In the genomic region with DNA sequence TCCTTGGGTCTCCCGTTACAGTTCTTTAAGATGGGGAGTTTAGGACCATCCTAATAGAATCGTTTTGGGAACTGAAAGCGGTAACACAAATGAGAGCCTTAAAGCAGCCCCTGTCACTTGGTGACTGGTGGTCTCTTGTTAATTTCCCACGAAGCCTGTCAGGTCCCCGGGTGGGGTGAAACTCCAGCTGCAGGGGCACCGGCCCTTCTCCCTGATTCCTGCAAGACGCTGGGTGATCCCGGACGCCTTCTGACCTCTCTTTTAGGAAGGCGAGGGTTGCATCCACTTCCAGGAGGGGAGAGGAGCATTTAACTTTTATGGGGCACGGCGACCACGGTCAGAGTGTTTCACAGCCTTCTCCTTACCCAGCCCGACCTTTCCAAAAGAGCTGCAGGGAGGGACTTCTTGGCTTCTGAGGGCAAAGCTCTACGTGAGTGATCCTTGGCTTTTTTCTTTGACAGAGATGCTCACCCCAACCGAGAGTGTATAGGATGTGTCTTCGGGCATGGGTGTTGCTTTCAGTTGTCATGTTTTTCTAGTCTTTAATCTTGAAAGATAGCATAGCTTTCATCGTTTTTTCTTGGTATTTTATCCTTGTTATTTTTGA, we compare ENCODE assay signal across 8 cellular contexts. TPM values are rescaled to one million over a fixed set of nuclear protein-coding genes. Genes with fewer than 3 reads are reported as not detected.
DNase-seq lines count a peak whose midpoint lies in the region; ATAC-seq and TF ChIP-seq lines count a peak whose summit lies in the region.

No MANE protein-coding gene starts in this region.

- ATAC-seq in GM21723 (IDR thresholded peaks at IDR 0.05; ENCODE audit: unreplicated experiment) (peak; percentile 16), naive B cell (ENCODE audit: low read depth in 2 of 2) (peak; percentile 25 to 28), GM18868 (IDR thresholded peaks at IDR 0.05; ENCODE audit: unreplicated experiment) (no peak)
- no peak for ATAC-seq in effector memory CD8-positive, alpha-beta T cell (replicated peaks)

- peaks cover 24% of the 10 kb centered on the region for H3K36me3 ChIP-seq in BE2C

- no peaks in the 10 kb centered on the region for H3K4me1 ChIP-seq in BE2C

- no peaks in the 10 kb centered on the region for H3K27me3 ChIP-seq in BE2C

- H3K27ac Mint-ChIP-seq in effector memory CD8-positive, alpha-beta T cell, result peak overlapping the region; percentile 94
- peak overlapping the region in 5 of 6 donors; percentile 64 to 96 (median 91) for H3K27ac Mint-ChIP-seq in naive B cell

- H3K9me3 ChIP-seq in BE2C, result 0 out of 2 replicates have a peak, but pooled peaks cover 4% of the 10 kb centered on the region

- H3K4me3 ChIP-seq in BE2C (ENCODE audit: low read depth, low read length), result peak overlapping the region; percentile 80

- POLR2A ChIA-PET in RWPE1 (lab: Yijun Ruan, JAX; ENCODE audit: low non-redundant PET), result no interaction called here

- H3K9me3 Mint-ChIP-seq in effector memory CD8-positive, alpha-beta T cell, result peaks cover 6 to 8% of the 10 kb centered on the region in 2 donors
- H3K9me3 Mint-ChIP-seq in naive B cell, result peaks cover 7 to 29% (median 24%) of the 10 kb centered on the region in 7 donors

- H3K27me3 Mint-ChIP-seq in effector memory CD8-positive, alpha-beta T cell, result no peaks in the 10 kb centered on the region
- H3K27me3 Mint-ChIP-seq in naive B cell, result no peaks in the 10 kb centered on the region

- peaks cover 20% of the 10 kb centered on the region for H3K36me3 Mint-ChIP-seq in effector memory CD8-positive, alpha-beta T cell (ENCODE audit: insufficient read depth)
- H3K36me3 Mint-ChIP-seq in naive B cell, result peaks cover 8 to 13% of the 10 kb centered on the region in 2 donors

- H3K27ac ChIP-seq in RWPE1, result peak overlapping the region; percentile 78

- H3K4me3 Mint-ChIP-seq in effector memory CD8-positive, alpha-beta T cell, result peak overlapping the region; percentile 93 to 97
- peak overlapping the region; percentile 98 to 100 (median 99) for H3K4me3 Mint-ChIP-seq in naive B cell

- CTCF ChIA-PET in RWPE1 (lab: Yijun Ruan, JAX), result no interaction called here

- peaks cover 7 to 29% of the 10 kb centered on the region in 2 donors for H3K4me1 Mint-ChIP-seq in effector memory CD8-positive, alpha-beta T cell (ENCODE audit: low read depth in 2 of 2)
- peaks cover 14 to 34% (median 27%) of the 10 kb centered on the region in 3 donors for H3K4me1 Mint-ChIP-seq in naive B cell

- DNase-seq in BE2C (no peak), RWPE1 (ENCODE audit: low spot score) (peak; percentile 11), naive B cell (no peak), SHP77 treated with DMSO at 0.1 percent for 48 hours (lab: John Stamatoyannopoulos, UW) (no peak), cortex of kidney (lab: John Stamatoyannopoulos, UW) (no peak)
- peak in 1 of 3 experiments; percentile 2 for DNase-seq in effector memory CD8-positive, alpha-beta T cell

- TF ChIP-seq CTCF in BE2C (IDR thresholded peaks at IDR 0.05; ENCODE audit: low read depth, low read length), result no peak
- no peak for TF ChIP-seq CTCF in RWPE1 (conservative IDR thresholded peaks at IDR 0.05; ENCODE audit: low read depth)

RNA-seq across cellular contexts. Expression of a gene that starts 0.7 kb away (rescaled TPM):
- 2.8 TPM for polyA plus RNA-seq in BE2C (2012; ENCODE audit: insufficient read depth, insufficient read length, low read depth)
- 1 to 10 TPM; 2.2 to 6.4 (median 3.3) TPM for polyA plus RNA-seq in naive B cell (ENCODE audit: low read depth in 6 of 6)

RNA-seq across cellular contexts. Expression of a gene that starts 19.7 kb away (rescaled TPM):
- 12.3 TPM for polyA plus RNA-seq in BE2C (2012; ENCODE audit: insufficient read depth, insufficient read length, low read depth)
- 10 to 100 TPM in 4 of 6 donors, 1 to 10 TPM in 2; 7.5 to 20.7 (median 12.5) TPM for polyA plus RNA-seq in naive B cell (ENCODE audit: low read depth in 6 of 6)

RNA-seq across cellular contexts. Expression of a gene that starts 27.5 kb away (rescaled TPM):
- 3.4 TPM for polyA plus RNA-seq in BE2C (2012; ENCODE audit: insufficient read depth, insufficient read length, low read depth)
- polyA plus RNA-seq in naive B cell (ENCODE audit: low read depth in 6 of 6), result 1 to 10 TPM; 1.1 to 8.2 (median 4.9) TPM

RNA-seq across cellular contexts. Expression of a gene that starts 41.9 kb away (rescaled TPM):
- polyA plus RNA-seq in BE2C (2012; ENCODE audit: insufficient read depth, insufficient read length, low read depth), result 0.26 TPM
- 1 to 10 TPM in 3 of 6 donors, under 1 TPM in 3; 0.09 to 1.2 (median 0.95) TPM for polyA plus RNA-seq in naive B cell (ENCODE audit: low read depth in 6 of 6)

RNA-seq across cellular contexts. Expression of a gene that starts 51.0 kb away (rescaled TPM):
- polyA plus RNA-seq in BE2C (2012; ENCODE audit: insufficient read depth, insufficient read length, low read depth), result 30.5 TPM
- 10 to 100 TPM; 26.0 to 38.5 (median 30.8) TPM for polyA plus RNA-seq in naive B cell (ENCODE audit: low read depth in 6 of 6)

Comparison
In these comparisons a context has a peak if more than half of its experiments do, and no peak if none do; other contexts are left out.
1. ATAC-seq: peak in GM21723 (single experiment) and naive B cell (2 of 2); none in effector memory CD8-positive, alpha-beta T cell (single experiment) and GM18868 (single experiment).